In the genomic region with DNA sequence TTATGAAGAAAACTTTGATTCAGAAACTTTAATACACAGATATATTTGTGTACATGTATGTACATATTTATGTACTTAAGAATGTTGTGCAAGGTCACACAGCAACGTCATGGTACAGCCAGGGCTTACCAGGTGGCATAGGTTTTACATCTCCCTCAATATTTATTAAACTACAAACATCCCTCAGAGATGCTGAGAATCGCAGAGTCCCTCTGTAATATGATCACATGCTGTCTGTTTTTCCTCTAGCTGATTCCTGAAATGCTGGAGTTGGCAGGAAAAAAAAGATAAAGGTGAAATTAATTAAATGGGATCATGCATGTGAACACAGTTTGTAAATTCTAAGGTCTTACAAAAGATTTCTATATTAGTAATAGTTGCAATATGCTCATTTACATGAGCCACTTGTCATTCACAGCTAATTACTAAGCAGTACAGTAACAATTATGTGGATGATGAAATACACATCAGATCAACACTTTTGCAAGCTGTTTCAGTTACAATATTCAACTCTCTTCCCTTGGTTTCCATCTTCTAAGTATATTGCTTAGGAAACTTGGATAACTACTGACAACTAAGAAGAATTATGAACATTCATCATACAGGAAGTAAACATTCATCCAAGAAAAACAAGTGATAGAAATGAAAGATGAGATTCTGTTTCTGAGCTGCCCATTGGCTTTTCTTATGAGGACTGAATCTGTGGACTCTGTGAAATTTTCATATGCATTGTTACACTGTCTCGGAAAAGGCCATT, we compare ENCODE assay signal across 1 cellular context.
TF ChIP-seq lines count a peak whose summit lies in the region.

No MANE protein-coding gene starts in this region.

TF ChIP-seq in IMR-90, 13 proteins besides CTCF, POLR2A, EP300 and RAD21:
- no peak for TF ChIP-seq MXI1 (IDR thresholded peaks at IDR 0.05; ENCODE audit: borderline replicate concordance, low read depth, low read length)
- 0 out of 2 replicates have a peak, but pooled peaks have one; percentile 0 for TF ChIP-seq CEBPB (IDR thresholded peaks at IDR 0.05; ENCODE audit: low read depth, low read length)
- no peak for TF ChIP-seq MAZ (IDR thresholded peaks at IDR 0.05; ENCODE audit: borderline replicate concordance, low read depth, low read length)
